In the genomic region with DNA sequence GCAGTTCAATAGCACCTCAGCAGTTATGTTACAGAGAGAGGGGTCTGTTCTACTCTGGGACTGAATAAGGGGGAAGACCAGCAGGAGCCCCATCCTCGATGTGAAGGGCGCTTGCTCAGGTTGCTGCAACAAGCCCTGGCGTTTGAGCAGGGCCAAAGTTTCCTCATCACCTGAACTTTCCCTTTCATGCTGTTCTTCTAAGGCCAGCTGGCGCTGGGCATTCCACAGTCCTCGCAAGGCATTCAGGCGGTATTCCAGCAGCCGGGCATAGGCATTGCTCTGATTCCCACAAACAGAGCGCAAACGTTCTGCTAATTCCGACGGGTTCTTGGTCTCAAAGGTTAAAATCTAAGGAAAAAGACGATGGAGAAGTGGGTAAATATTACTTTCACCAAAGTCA, we compare ENCODE assay signal across 15 cellular contexts.
A peak's percentile ranks its signal among the peaks of the same experiment; 100 is the strongest.
DNase-seq lines count a peak whose midpoint lies in the region; ATAC-seq and TF ChIP-seq lines count a peak whose summit lies in the region.
"Had no signal": no experiment of that assay in that cellular context is flagged by ENCODE, and none has a peak within 500 bp of the region (broad histone marks: within the 10 kb centered on the region; RNA-seq: fewer than 3 reads in every experiment).

No MANE protein-coding gene starts in this region.

- TF ChIP-seq POLR2A in breast epithelium (IDR thresholded peaks at IDR 0.05): no peak

- in situ Hi-C loops in mammary epithelial cell (cut with MboI; ENCODE audit: low sequenced_read_pairs in 2 of 2): no loop called here

- ATAC-seq in left lobe of liver: peak; percentile 94
- ATAC-seq in psoas muscle: peak; percentile 57 to 84 (median 83)
- ATAC-seq: A549, GM12878 had no signal

- H3K27me3 ChIP-seq in mammary epithelial cell (ENCODE audit: insufficient read depth, low read length): no peaks in the 10 kb centered on the region
- no peaks in the 10 kb centered on the region for H3K27me3 ChIP-seq in breast epithelium
- no peaks in the 10 kb centered on the region for H3K27me3 ChIP-seq in psoas muscle (ENCODE audit: insufficient read depth in 3 of 3, low read length in 2 of 3)

- intact Hi-C loops in mammary epithelial cell (cut with micrococcal nuclease) (no loop called here), breast epithelium (cut with DNase I; ENCODE audit: low total_unique reads) (no loop called here), psoas muscle (cut with DNase I) (no loop called here)

- H3K4me1 ChIP-seq in mammary epithelial cell (ENCODE audit: insufficient read depth, low read length) (no peaks in the 10 kb centered on the region), breast epithelium (no peaks in the 10 kb centered on the region), psoas muscle (peaks cover 55% of the 10 kb centered on the region)

- no peaks in the 10 kb centered on the region for H3K36me3 ChIP-seq in mammary epithelial cell (ENCODE audit: insufficient read depth, low read length)
- no peaks in the 10 kb centered on the region for H3K36me3 ChIP-seq in breast epithelium
- peaks cover 0 to under 1% of the 10 kb centered on the region in 2 donors for H3K36me3 ChIP-seq in psoas muscle (ENCODE audit: insufficient read depth in 1 of 2, low read depth in 1 of 2)

- CTCF ChIA-PET in mammary epithelial cell (lab: Charles Lee; ENCODE audit: low non-redundant PET): no interaction called here

- H3K27ac ChIP-seq in mammary epithelial cell (ENCODE audit: insufficient read depth, low read depth, low read length): no peak overlapping the region
- H3K27ac ChIP-seq in breast epithelium: no peak overlapping the region
- H3K27ac ChIP-seq in psoas muscle: peak overlapping the region; percentile 63
- H3K27ac ChIP-seq: 22Rv1, A549, C4-2B had no signal

- H3K79me2 ChIP-seq in mammary epithelial cell (ENCODE audit: insufficient read depth, low read length): peaks cover 12% of the 10 kb centered on the region

- TSS peak; percentile 31 for BruUV-seq in mammary epithelial cell (replicated peaks; lab: Mats Ljungman, UMichigan)

- DNase-seq in mammary epithelial cell (no peak), breast epithelium (ENCODE audit: low spot score in 2 of 2) (no peak), left lobe of liver (ENCODE audit: low spot score) (peak; percentile 86), psoas muscle (peak; percentile 18 to 59), NCI-H2227 (lab: John Stamatoyannopoulos, UW; ENCODE audit: unreplicated experiment) (no peak), DMS153 (lab: John Stamatoyannopoulos, UW) (no peak), mesothelial cell of epicardium (ENCODE audit: low spot score in 2 of 2, unreplicated experiment in 2 of 2) (no peak)
- DNase-seq: AML-193; CD4-positive, alpha-beta memory T cell; DMS79 treated with DMSO at 0.1 percent for 48 hours; H9 had no signal

- no peak for TF ChIP-seq CTCF in mammary epithelial cell (conservative IDR thresholded peaks at IDR 0.05 in 1 of 2, IDR thresholded peaks at IDR 0.05 in 1 of 2; ENCODE audit: extremely low read depth in 1 of 2, insufficient read depth in 1 of 2, low read depth in 1 of 2, low read length in 2 of 2)
- no peak for TF ChIP-seq CTCF in breast epithelium (IDR thresholded peaks at IDR 0.05)
- TF ChIP-seq CTCF in psoas muscle (IDR thresholded peaks at IDR 0.05): no peak
- no peak for TF ChIP-seq CTCF in mesothelial cell of epicardium (IDR thresholded peaks at IDR 0.05; ENCODE audit: unreplicated experiment)

- peaks cover 7% of the 10 kb centered on the region for H3K4me1 Mint-ChIP-seq in mesothelial cell of epicardium

- no peak overlapping the region for H2AFZ ChIP-seq in mammary epithelial cell (ENCODE audit: low read depth, low read length)

- no peak overlapping the region for H3K27ac Mint-ChIP-seq in mesothelial cell of epicardium

- peaks cover 7% of the 10 kb centered on the region for H3K36me3 Mint-ChIP-seq in mesothelial cell of epicardium

- no peaks in the 10 kb centered on the region for H3K9me3 Mint-ChIP-seq in mesothelial cell of epicardium
- H3K9me3 Mint-ChIP-seq: CD4-positive, alpha-beta memory T cell; H9 had no signal

- H4K20me1 ChIP-seq in mammary epithelial cell (ENCODE audit: insufficient read depth, low read length): no peaks in the 10 kb centered on the region

- no peak overlapping the region for H3K9ac ChIP-seq in mammary epithelial cell (ENCODE audit: insufficient read depth, low read length)

- H3K4me3 Mint-ChIP-seq in mesothelial cell of epicardium: no peak overlapping the region
- H3K4me3 Mint-ChIP-seq: CD4-positive, alpha-beta memory T cell; H9 had no signal

- H3K4me2 ChIP-seq in mammary epithelial cell (ENCODE audit: insufficient read depth, low read depth, low read length): no peak overlapping the region
- H3K4me2 ChIP-seq: A549 had no signal

- dilution Hi-C loops in mammary epithelial cell (cut with HindIII; ENCODE audit: low sequenced_read_pairs): no loop called here

- H3K9me3 ChIP-seq in mammary epithelial cell (replicated peaks; ENCODE audit: insufficient read depth, low read length): no peaks in the 10 kb centered on the region
- H3K9me3 ChIP-seq in breast epithelium: no peaks in the 10 kb centered on the region
- no peaks in the 10 kb centered on the region for H3K9me3 ChIP-seq in psoas muscle
- H3K9me3 ChIP-seq: A549 had no signal

- H3K27me3 Mint-ChIP-seq in mesothelial cell of epicardium (ENCODE audit: low read depth): no peaks in the 10 kb centered on the region
- H3K27me3 Mint-ChIP-seq: CD4-positive, alpha-beta memory T cell had no signal

- 96% methylated on average over 12 of the region's 12 CpGs for WGBS in mammary epithelial cell (ENCODE audit: low coverage, missing lambda C conversion rate)
- 55 to 72% (median 63%) methylated on average over 12 of the region's 12 CpGs for WGBS in psoas muscle, 3 donors

- H3K4me3 ChIP-seq in mammary epithelial cell (replicated peaks in 1 of 3; ENCODE audit: insufficient read depth in 1 of 3, low read depth in 2 of 3, low read length in 3 of 3): no peak overlapping the region
- H3K4me3 ChIP-seq in breast epithelium: no peak overlapping the region
- no peak overlapping the region for H3K4me3 ChIP-seq in psoas muscle
- H3K4me3 ChIP-seq: A549, GM12878 had no signal

Comparison
In these comparisons a context has a peak if more than half of its experiments do, and no peak if none do; other contexts are left out.
1. DNase-seq: peak in left lobe of liver (single experiment) and psoas muscle (2 of 2); none in mammary epithelial cell (single experiment), breast epithelium (0 of 2), NCI-H2227 (single experiment), DMS153 (single experiment) and mesothelial cell of epicardium (0 of 2).